8 cellular contexts compared by ENCODE assay signal in genomic region chr2:214683557-214683956, GRCh38.
DNase-seq lines count a peak whose midpoint lies in the region; ATAC-seq, FAIRE-seq and TF ChIP-seq lines count a peak whose summit lies in the region.
"Not testable (repeated sequence)": the region's sequence is repeated elsewhere in the genome, so short reads cannot be mapped to it uniquely, and the experiment has no call there.

No MANE protein-coding gene starts in this region.

- not testable (repeated sequence) for H3K27ac ChIP-seq in CD8-positive, alpha-beta memory T cell (ENCODE audit: low read depth, low read length); IMR-90 (ENCODE audit: insufficient read depth, low read length); GM12878 (ENCODE audit: control insufficient read depth, insufficient read depth)

- H3K79me1 ChIP-seq in IMR-90 (ENCODE audit: low read depth in 1 of 2, low read length in 2 of 2) = not testable (repeated sequence)

- peak in 1 of 5 donors; percentile 15 for DNase-seq in CD8-positive, alpha-beta memory T cell
- DNase-seq in IMR-90; GM12878 (ENCODE audit: low read depth, low spot score); glutamatergic neuron; osteocyte (ENCODE audit: extremely low spot score, unreplicated experiment): not testable (repeated sequence)

- H3K4me1 ChIP-seq in CD8-positive, alpha-beta memory T cell (ENCODE audit: insufficient read depth, low read length); IMR-90 (ENCODE audit: control insufficient read depth, insufficient read depth, low read length); GM12878 (ENCODE audit: control insufficient read depth, insufficient read depth, low read length): not testable (repeated sequence)

- SMC1A ChIA-PET in GM12878 (lab: Charles Lee; ENCODE audit: uncharacterized antibody, unreplicated experiment) = not testable (repeated sequence)

- POLR2A ChIA-PET in CD8-positive, alpha-beta memory T cell (lab: Charles Lee); IMR-90 (lab: Charles Lee; ENCODE audit: unreplicated experiment); GM12878 (lab: Charles Lee): not testable (repeated sequence)

- not testable (repeated sequence) for H2BK15ac ChIP-seq in IMR-90 (ENCODE audit: low read depth, low read length)

- TF ChIP-seq CTCF in IMR-90 (conservative IDR thresholded peaks at IDR 0.05; ENCODE audit: low read depth, low read length); GM12878 (IDR thresholded peaks at IDR 0.05 in 2 of 3, conservative IDR thresholded peaks at IDR 0.05 in 1 of 3; ENCODE audit: control insufficient read depth in 2 of 3, extremely low read depth in 1 of 3, insufficient read depth in 1 of 3, low read depth in 3 of 3, low read length in 3 of 3); glutamatergic neuron (IDR thresholded peaks at IDR 0.05; ENCODE audit: partially characterized antibody, unreplicated experiment); osteocyte (IDR thresholded peaks at IDR 0.05): not testable (repeated sequence)

- dilution Hi-C loops in IMR-90 (cut with HindIII; ENCODE audit: low sequenced_read_pairs, unreplicated experiment) = not testable (repeated sequence)

- H3K9me3 Mint-ChIP-seq in CD8-positive, alpha-beta memory T cell; T-helper 1 cell treated with Interleukin-12 subunit alpha and Interleukin-12 subunit beta and Interleukin-4 antibody, amounts not matched to agents 30 μg/mL and 1 μg/mL, for 36 hours; glutamatergic neuron (ENCODE audit: unreplicated experiment): not testable (repeated sequence)
- H3K9me3 Mint-ChIP-seq in osteocyte (ENCODE audit: unreplicated experiment) = peaks cover 21% of the 10 kb centered on the region

- H4K91ac ChIP-seq in IMR-90 (ENCODE audit: insufficient read depth, low read depth, low read length) = not testable (repeated sequence)

- H3K4me2 ChIP-seq in IMR-90 (ENCODE audit: low read depth, low read length) = peak overlapping the region; percentile 62; the same call in 1 of the 2 replicates
- H3K4me2 ChIP-seq in GM12878 (ENCODE audit: control insufficient read depth, insufficient read depth) = not testable (repeated sequence)

- H3K79me2 ChIP-seq in GM12878 (ENCODE audit: control insufficient read depth, insufficient read depth, low read length) = not testable (repeated sequence)

- ATAC-seq in GM19468 (IDR thresholded peaks at IDR 0.05; ENCODE audit: extremely low read depth, unreplicated experiment) (peak; percentile 50), HG02943 (IDR thresholded peaks at IDR 0.05; ENCODE audit: low read depth, unreplicated experiment) (peak; percentile 73), GM12878 (peak; percentile 72)
- ATAC-seq in IMR-90 (ENCODE audit: low read depth) = not testable (repeated sequence)

- not testable (repeated sequence) for H3K18ac ChIP-seq in IMR-90 (ENCODE audit: low read depth, low read length)

- H3K23ac ChIP-seq in IMR-90 (ENCODE audit: low read depth, low read length) = not testable (repeated sequence)

- H2BK20ac ChIP-seq in IMR-90 (ENCODE audit: low read depth, low read length) = not testable (repeated sequence)

- H3K9me1 ChIP-seq in IMR-90 (ENCODE audit: insufficient read depth, low read length) = not testable (repeated sequence)

- H3K27me3 ChIP-seq in CD8-positive, alpha-beta memory T cell (ENCODE audit: insufficient read depth, low read length, poor library complexity, severe bottlenecking); IMR-90 (ENCODE audit: control insufficient read depth, insufficient read depth, low read length); GM12878 (replicated peaks in 1 of 2; ENCODE audit: control insufficient read depth in 2 of 2, insufficient read depth in 2 of 2, low read length in 1 of 2): not testable (repeated sequence)

- TF ChIP-seq POLR2A in IMR-90 (IDR thresholded peaks at IDR 0.05; ENCODE audit: low read depth, low read length); GM12878 (IDR thresholded peaks at IDR 0.05; ENCODE audit: low read depth, low read length): not testable (repeated sequence)

- H2AFZ ChIP-seq in IMR-90 (replicated peaks; ENCODE audit: low read length, poor library complexity) = peak overlapping the region; percentile 61
- H2AFZ ChIP-seq in GM12878 (ENCODE audit: control insufficient read depth, low read depth, low read length) = not testable (repeated sequence)

- no CpG with 5 or more reads among the region's 12 CpGs for WGBS in IMR-90 (ENCODE audit: extremely low coverage in 2 of 2, insufficient read length in 1 of 2), 2 experiments
- 4% methylated on average over 4 of the region's 12 CpGs for WGBS in GM12878 (ENCODE audit: insufficient coverage, insufficient replicate concordance, low lambda C conversion rate, missing lambda C conversion rate)

- H3K56ac ChIP-seq in IMR-90 (ENCODE audit: extremely low read depth, insufficient read depth, low read length) = not testable (repeated sequence)

- not testable (repeated sequence) for H3K4ac ChIP-seq in IMR-90 (ENCODE audit: low read depth, low read length)

- peak overlapping the region; percentile 60 to 96 (median 86) for H3K27ac Mint-ChIP-seq in CD8-positive, alpha-beta memory T cell
- peak overlapping the region; percentile 27 for H3K27ac Mint-ChIP-seq in T-helper 1 cell treated with Interleukin-12 subunit alpha and Interleukin-12 subunit beta and Interleukin-4 antibody, amounts not matched to agents 30 μg/mL and 1 μg/mL, for 36 hours
- peak overlapping the region; percentile 81 for H3K27ac Mint-ChIP-seq in glutamatergic neuron (ENCODE audit: unreplicated experiment)
- H3K27ac Mint-ChIP-seq in osteocyte (ENCODE audit: unreplicated experiment) = not testable (repeated sequence)

- CTCF ChIA-PET in CD8-positive, alpha-beta memory T cell (lab: Charles Lee); IMR-90 (lab: Yijun Ruan, JAX): not testable (repeated sequence)
- CTCF ChIA-PET in GM12878 (lab: Yijun Ruan, JAX) = interaction anchor here (1.0 kb wide), 1 partner anchor 148 kb away, joined by 3 read pairs; no protein-coding TSS in a partner anchor

- H2BK120ac ChIP-seq in IMR-90 (ENCODE audit: low read depth, low read length) = not testable (repeated sequence)

- TF ChIP-seq RAD21 in IMR-90 (IDR thresholded peaks at IDR 0.05; ENCODE audit: low read length); GM12878 (IDR thresholded peaks at IDR 0.05; ENCODE audit: insufficient read depth, low read depth, low read length): not testable (repeated sequence)

- not testable (repeated sequence) for TF ChIP-seq EP300 in GM12878 (IDR thresholded peaks at IDR 0.05; ENCODE audit: borderline replicate concordance in 1 of 2, control insufficient read depth in 1 of 2, low read depth in 2 of 2, low read length in 2 of 2)

- not testable (repeated sequence) for H3K9me3 ChIP-seq in CD8-positive, alpha-beta memory T cell (ENCODE audit: low read length); IMR-90 (ENCODE audit: control insufficient read depth, insufficient read depth, low read length); GM12878 (replicated peaks; ENCODE audit: control insufficient read depth, insufficient read depth, low read length)

- not testable (repeated sequence) for H2AK9ac ChIP-seq in IMR-90 (replicated peaks; ENCODE audit: low read depth, low read length, poor library complexity)

- not testable (repeated sequence) for H2BK5ac ChIP-seq in IMR-90 (ENCODE audit: low read depth, low read length, poor library complexity, severe bottlenecking)

- not testable (repeated sequence) for BruUV-seq in IMR-90 (replicated peaks; lab: Mats Ljungman, UMichigan); GM12878 (replicated peaks; lab: Mats Ljungman, UMichigan)

- peaks cover 9 to 37% (median 20%) of the 10 kb centered on the region in 3 donors for H3K4me1 Mint-ChIP-seq in CD8-positive, alpha-beta memory T cell
- peaks cover 11% of the 10 kb centered on the region for H3K4me1 Mint-ChIP-seq in T-helper 1 cell treated with Interleukin-12 subunit alpha and Interleukin-12 subunit beta and Interleukin-4 antibody, amounts not matched to agents 30 μg/mL and 1 μg/mL, for 36 hours (ENCODE audit: low read depth)
- not testable (repeated sequence) for H3K4me1 Mint-ChIP-seq in glutamatergic neuron (ENCODE audit: low read depth, unreplicated experiment)
- peaks cover 12% of the 10 kb centered on the region for H3K4me1 Mint-ChIP-seq in osteocyte (ENCODE audit: unreplicated experiment)

- H4K8ac ChIP-seq in IMR-90 (ENCODE audit: low read depth in 2 of 2, low read length in 2 of 2) = not testable (repeated sequence)

- not testable (repeated sequence) for H3K4me3 ChIP-seq in CD8-positive, alpha-beta memory T cell (ENCODE audit: low read length); GM12878
- peak overlapping the region; percentile 46 for H3K4me3 ChIP-seq in IMR-90 (ENCODE audit: insufficient read depth, low read depth, low read length)

- in situ Hi-C loops in IMR-90 (cut with MboI; ENCODE audit: low sequenced_read_pairs); GM12878 (cut with MboI): not testable (repeated sequence)

- not testable (repeated sequence) for H4K5ac ChIP-seq in IMR-90 (ENCODE audit: low read depth, low read length)

- not testable (repeated sequence) for FAIRE-seq in GM12878 (lab: Jason Lieb, UNC)

- H3K9ac ChIP-seq in IMR-90 (ENCODE audit: low read depth, low read length); GM12878 (ENCODE audit: control insufficient read depth, insufficient read depth, low read length): not testable (repeated sequence)

- not testable (repeated sequence) for H3K14ac ChIP-seq in IMR-90 (replicated peaks; ENCODE audit: low read depth, low read length)

- not testable (repeated sequence) for H4K20me1 ChIP-seq in IMR-90 (ENCODE audit: insufficient read depth, low read length); GM12878 (ENCODE audit: control insufficient read depth, insufficient read depth)

- H3K27me3 Mint-ChIP-seq in CD8-positive, alpha-beta memory T cell; T-helper 1 cell treated with Interleukin-12 subunit alpha and Interleukin-12 subunit beta and Interleukin-4 antibody, amounts not matched to agents 30 μg/mL and 1 μg/mL, for 36 hours (ENCODE audit: low read depth); glutamatergic neuron (ENCODE audit: unreplicated experiment); osteocyte (ENCODE audit: unreplicated experiment): not testable (repeated sequence)

- not testable (repeated sequence) for H3K36me3 Mint-ChIP-seq in CD8-positive, alpha-beta memory T cell; T-helper 1 cell treated with Interleukin-12 subunit alpha and Interleukin-12 subunit beta and Interleukin-4 antibody, amounts not matched to agents 30 μg/mL and 1 μg/mL, for 36 hours (ENCODE audit: low read depth); glutamatergic neuron (ENCODE audit: unreplicated experiment); osteocyte (ENCODE audit: unreplicated experiment)

- RAD21 ChIA-PET in GM12878 (lab: Charles Lee; ENCODE audit: unreplicated experiment) = not testable (repeated sequence)

- not testable (repeated sequence) for H3K36me3 ChIP-seq in CD8-positive, alpha-beta memory T cell (ENCODE audit: insufficient read depth, low read length); IMR-90 (ENCODE audit: control insufficient read depth, insufficient read depth, low read length); GM12878 (ENCODE audit: control insufficient read depth in 2 of 2, insufficient read depth in 2 of 2, low read length in 1 of 2)

- not testable (repeated sequence) for H2AK5ac ChIP-seq in IMR-90 (ENCODE audit: low read depth, low read length)

- intact Hi-C loops in IMR-90 (cut with micrococcal nuclease); GM12878 (cut with micrococcal nuclease; ENCODE audit: unreplicated experiment): not testable (repeated sequence)

- H3K4me3 Mint-ChIP-seq in CD8-positive, alpha-beta memory T cell = peak overlapping the region; percentile 78 to 91 (median 89)
- peak overlapping the region; percentile 83 for H3K4me3 Mint-ChIP-seq in T-helper 1 cell treated with Interleukin-12 subunit alpha and Interleukin-12 subunit beta and Interleukin-4 antibody, amounts not matched to agents 30 μg/mL and 1 μg/mL, for 36 hours
- peak overlapping the region; percentile 90 for H3K4me3 Mint-ChIP-seq in glutamatergic neuron (ENCODE audit: unreplicated experiment)
- H3K4me3 Mint-ChIP-seq in osteocyte (ENCODE audit: unreplicated experiment) = peak overlapping the region; percentile 71
